17 cellular contexts compared by ENCODE assay signal in the genomic region with DNA sequence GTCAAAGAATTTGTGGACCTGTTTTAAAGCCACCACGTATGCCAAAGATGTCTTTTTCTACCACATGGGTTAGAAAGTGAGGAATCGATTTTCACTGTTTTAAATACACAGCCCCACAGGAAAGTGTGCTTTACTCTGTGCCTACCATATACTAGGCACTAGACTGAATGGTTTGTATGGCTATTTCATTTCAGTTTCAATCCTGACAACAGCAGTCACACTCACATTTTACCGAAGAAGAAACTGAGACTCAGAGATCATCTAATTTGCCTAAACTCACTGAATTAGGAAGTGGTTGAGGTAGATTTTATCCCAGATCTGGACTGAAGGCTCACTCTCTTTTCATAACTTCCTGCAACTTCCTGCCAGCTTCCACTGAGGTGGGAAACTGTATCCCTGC.
DNase-seq lines count a peak whose midpoint lies in the region; ATAC-seq and TF ChIP-seq lines count a peak whose summit lies in the region.
"Had no signal": no experiment of that assay in that cellular context is flagged by ENCODE, and none has a peak within 500 bp of the region (broad histone marks: within the 10 kb centered on the region; RNA-seq: fewer than 3 reads in every experiment).

No MANE protein-coding gene starts in this region.

- H3K23ac ChIP-seq in trophoblast cell (ENCODE audit: low read length): no peak overlapping the region

- H4K8ac ChIP-seq in trophoblast cell (ENCODE audit: low read depth, low read length): no peak overlapping the region

- intact Hi-C loops in gastrocnemius medialis (cut with DNase I; ENCODE audit: low total_unique reads): no loop called here

- ATAC-seq in GM18868 (IDR thresholded peaks at IDR 0.05; ENCODE audit: unreplicated experiment) (peak; percentile 60), GM21390 (IDR thresholded peaks at IDR 0.05; ENCODE audit: unreplicated experiment) (peak; percentile 78), HG02885 (IDR thresholded peaks at IDR 0.05; ENCODE audit: poor library complexity, unreplicated experiment) (peak; percentile 67), HG03469 (IDR thresholded peaks at IDR 0.05; ENCODE audit: unreplicated experiment) (peak; percentile 63), gastrocnemius medialis (no peak)
- ATAC-seq: HCT116; stimulated activated naive CD8-positive, alpha-beta T cell treated with anti-CD3 and anti-CD28 coated beads, Interleukin-15, Interleukin-2, amounts not matched to agents 100 U/mL and 50 U/mL, for 24 hours had no signal

- no peaks in the 10 kb centered on the region for H3K4me1 ChIP-seq in trophoblast cell (ENCODE audit: control insufficient read depth in 1 of 2, insufficient read depth in 2 of 2, low read length in 2 of 2)
- H3K4me1 ChIP-seq in gastrocnemius medialis: no peaks in the 10 kb centered on the region

- no peaks in the 10 kb centered on the region for H3K9me3 ChIP-seq in trophoblast cell (ENCODE audit: insufficient read depth, low read depth, low read length)
- H3K9me3 ChIP-seq in gastrocnemius medialis: no peaks in the 10 kb centered on the region
- H3K9me3 ChIP-seq: neutrophil had no signal

- H3K4me2 ChIP-seq in trophoblast cell (ENCODE audit: low read length): no peak overlapping the region

- H3K27ac ChIP-seq in trophoblast cell (ENCODE audit: low read depth, low read length): no peak overlapping the region
- H3K27ac ChIP-seq in gastrocnemius medialis: no peak overlapping the region
- H3K27ac ChIP-seq: cardiac muscle cell, neutrophil had no signal

- no peak for DNase-seq in ACHN
- DNase-seq in trophoblast cell: no peak
- no peak for DNase-seq in GM03348 (ENCODE audit: low spot score)
- no peak for DNase-seq in gastrocnemius medialis
- DNase-seq: activated naive CD8-positive, alpha-beta T cell treated with anti-CD3 and anti-CD28 coated beads for 36 hours; endodermal cell; foreskin melanocyte; mesendoderm; NCI-H226; stimulated activated naive CD8-positive, alpha-beta T cell treated with anti-CD3 and anti-CD28 coated beads, Interleukin-15, Interleukin-2, amounts not matched to agents 100 U/mL and 50 U/mL, for 24 hours had no signal

- H4K12ac ChIP-seq in trophoblast cell (ENCODE audit: low read depth, low read length): no peak overlapping the region

- H3K36me3 ChIP-seq in trophoblast cell (ENCODE audit: control insufficient read depth in 1 of 2, insufficient read depth in 2 of 2, low read length in 2 of 2): no peaks in the 10 kb centered on the region
- H3K36me3 ChIP-seq in gastrocnemius medialis: no peaks in the 10 kb centered on the region
- H3K36me3 ChIP-seq: cardiac muscle cell, neutrophil had no signal

- no peaks in the 10 kb centered on the region for H3K79me2 ChIP-seq in trophoblast cell (ENCODE audit: control insufficient read depth, insufficient read depth, low read length, poor library complexity)

- no peaks in the 10 kb centered on the region for H3K27me3 ChIP-seq in trophoblast cell (ENCODE audit: insufficient read depth, low read length)
- H3K27me3 ChIP-seq in gastrocnemius medialis: no peaks in the 10 kb centered on the region
- H3K27me3 ChIP-seq: neutrophil had no signal

- H2BK120ac ChIP-seq in trophoblast cell (ENCODE audit: insufficient read depth, low read length, poor library complexity): no peak overlapping the region

- TF ChIP-seq CTCF in gastrocnemius medialis (IDR thresholded peaks at IDR 0.05 in 4 of 5, conservative IDR thresholded peaks at IDR 0.05 in 1 of 5): no peak

- no peak overlapping the region for H3K9ac ChIP-seq in trophoblast cell (ENCODE audit: low read length)

- H2BK5ac ChIP-seq in trophoblast cell (ENCODE audit: low read depth, low read length, poor library complexity): no peak overlapping the region

- H2AK5ac ChIP-seq in trophoblast cell (ENCODE audit: low read length): no peak overlapping the region

- H3K14ac ChIP-seq in trophoblast cell (ENCODE audit: low read length): no peak overlapping the region

- no peaks in the 10 kb centered on the region for H3K79me1 ChIP-seq in trophoblast cell (ENCODE audit: low read length)

- H4K91ac ChIP-seq in trophoblast cell (ENCODE audit: low read depth, low read length): no peak overlapping the region

- H3K4me3 ChIP-seq in trophoblast cell (ENCODE audit: low read depth, low read length) (no peak overlapping the region), gastrocnemius medialis (no peak overlapping the region)
- H3K4me3 ChIP-seq: cardiac muscle cell had no signal

- no CpG with 5 or more reads among the region's 3 CpGs for WGBS in trophoblast cell (ENCODE audit: extremely low coverage, insufficient coverage, insufficient read length)

- no peak overlapping the region for H3K4ac ChIP-seq in trophoblast cell (ENCODE audit: low read depth, low read length)

- in situ Hi-C loops in ACHN (cut with HindIII; ENCODE audit: low pct_ligation_motif_present, low pct_unique_long_range_greater_than_20kb, low sequenced_read_pairs): no loop called here
- in situ Hi-C loops in gastrocnemius medialis (cut with MboI; ENCODE audit: low sequenced_read_pairs in 4 of 4): no loop called here

- no peak overlapping the region for H3K18ac ChIP-seq in trophoblast cell (ENCODE audit: low read length)

- H2BK12ac ChIP-seq in trophoblast cell (ENCODE audit: low read length): no peak overlapping the region

- no peak for TF ChIP-seq POLR2A in gastrocnemius medialis (IDR thresholded peaks at IDR 0.05)

- no peak overlapping the region for H2AFZ ChIP-seq in trophoblast cell (ENCODE audit: insufficient read depth, low read length, poor library complexity)

Comparison
In these comparisons a context has a peak if more than half of its experiments do, and no peak if none do; other contexts are left out.
1. ATAC-seq: peak in GM18868 (single experiment), GM21390 (single experiment), HG02885 (single experiment) and HG03469 (single experiment); none in gastrocnemius medialis (0 of 2).